ENCODE assay signal across 16 cellular contexts in genomic region chr11:31628111-31628510, GRCh38.
"Had no signal": no experiment of that assay in that cellular context is flagged by ENCODE, and none has a peak within 500 bp of the region (broad histone marks: within the 10 kb centered on the region; RNA-seq: fewer than 3 reads in every experiment).

No MANE protein-coding gene starts in this region.

- DNase-seq: activated CD4-positive, alpha-beta memory T cell treated with anti-CD3 and anti-CD28 coated beads, Interleukin-2, amount 10 ng/mL, durations not matched to agents 7 days and 5 days; activated CD4-positive, alpha-beta T cell treated with anti-CD3 and anti-CD28 coated beads for 36 hours; activated gamma-delta T cell treated with Interleukin-2 at 50 U/mL for 16 hours; activated naive CD8-positive, alpha-beta T cell treated with anti-CD3 and anti-CD28 coated beads for 36 hours; activated T-cell treated with anti-CD3 and anti-CD28 coated beads, Interleukin-2, amount 50 U/mL, for 48 hours; anterior cingulate cortex; dorsolateral prefrontal cortex; foreskin fibroblast; heart left ventricle; islet precursor cell; occipital lobe; sigmoid colon; stimulated activated CD4-positive, alpha-beta T cell treated with anti-CD3 and anti-CD28 coated beads, Interleukin-2, amount 100 ng/mL, for 24 hours; stimulated activated naive B cell treated with anti-CD40 and anti-IgM and Interleukin-4, amounts not matched to agents 10 μg/mL and 1 μg/mL and 100 μg/mL, for 72 hours had no signal

- ATAC-seq: activated CD4-positive, alpha-beta T cell treated with anti-CD3 and anti-CD28 coated beads for 36 hours; heart left ventricle; left lobe of liver; natural killer cell treated with Interleukin-12 subunit alpha and Interleukin-12 subunit beta and Interleukin-15 and Interleukin-18, amount 100 ng/mL, for 72 hours; stimulated activated naive B cell treated with anti-CD40 and anti-IgM and Interleukin-4, amounts not matched to agents 10 μg/mL and 1 μg/mL and 100 μg/mL, for 72 hours had no signal
